In genomic region chr1:44327679-44328491, GRCh38 we compare ENCODE assay signal across 8 cellular contexts. TPM values are rescaled to one million over a fixed set of nuclear protein-coding genes. Genes with fewer than 3 reads are reported as not detected.
A peak's percentile ranks its signal among the peaks of the same experiment; 100 is the strongest.
DNase-seq lines count a peak whose midpoint lies in the region; ATAC-seq and TF ChIP-seq lines count a peak whose summit lies in the region.
"Had no signal": no experiment of that assay in that cellular context is flagged by ENCODE, and none has a peak within 500 bp of the region (broad histone marks: within the 10 kb centered on the region; RNA-seq: fewer than 3 reads in every experiment).

No MANE protein-coding gene starts in this region.

- no peak overlapping the region for H3K27ac Mint-ChIP-seq in activated T-cell treated with anti-CD3 and anti-CD28 coated beads, Interleukin-2, amount 50 U/mL, for 72 hours

- TF ChIP-seq EP300 in esophagus muscularis mucosa (IDR thresholded peaks at IDR 0.05): no peak

- DNase-seq in HK-2 (ENCODE audit: unreplicated experiment) (peak; percentile 97), NT2/D1 (ENCODE audit: low read depth, low spot score) (peak; percentile 85), esophagus muscularis mucosa (ENCODE audit: extremely low spot score) (peak; percentile 95), omental fat pad (ENCODE audit: low spot score) (peak; percentile 94)
- no peak for DNase-seq in activated T-cell treated with anti-CD3 and anti-CD28 coated beads, Interleukin-2, amount 50 U/mL, for 72 hours

- peaks cover 17% of the 10 kb centered on the region for H3K4me1 ChIP-seq in NT2/D1 (ENCODE audit: insufficient read depth, insufficient read length)
- H3K4me1 ChIP-seq in esophagus muscularis mucosa: peaks cover 20 to 23% (median 22%) of the 10 kb centered on the region in 4 donors

- peaks cover 3% of the 10 kb centered on the region for H3K4me1 Mint-ChIP-seq in activated T-cell treated with anti-CD3 and anti-CD28 coated beads, Interleukin-2, amount 50 U/mL, for 72 hours (ENCODE audit: low read depth)

- intact Hi-C loops in esophagus muscularis mucosa (cut with DNase I): no loop called here

- no peak overlapping the region for H3K4me3 Mint-ChIP-seq in activated T-cell treated with anti-CD3 and anti-CD28 coated beads, Interleukin-2, amount 50 U/mL, for 72 hours

- no peaks in the 10 kb centered on the region for H3K9me3 ChIP-seq in NT2/D1 (ENCODE audit: insufficient read depth, low read length)
- H3K9me3 ChIP-seq in esophagus muscularis mucosa: no peaks in the 10 kb centered on the region

- peaks cover 32% of the 10 kb centered on the region for H3K36me3 ChIP-seq in NT2/D1 (ENCODE audit: insufficient read depth, insufficient read length, low read length)
- H3K36me3 ChIP-seq in esophagus muscularis mucosa: peaks cover 0 to 32% (median 12%) of the 10 kb centered on the region in 4 donors

- H3K27me3 ChIP-seq in NT2/D1 (ENCODE audit: insufficient read depth, insufficient read length): peaks cover 3% of the 10 kb centered on the region
- H3K27me3 ChIP-seq in esophagus muscularis mucosa: no peaks in the 10 kb centered on the region

- TF ChIP-seq POLR2A in esophagus muscularis mucosa (IDR thresholded peaks at IDR 0.05; ENCODE audit: low read depth): no peak

- peak overlapping the region; percentile 16 to 62 (median 28) for H3K27ac ChIP-seq in esophagus muscularis mucosa (replicated peaks in 1 of 4)
- H3K27ac ChIP-seq: SK-N-MC had no signal

- H3K9ac ChIP-seq in NT2/D1 (ENCODE audit: insufficient read length, low read depth): no peak overlapping the region

- H3K4me3 ChIP-seq in NT2/D1 (ENCODE audit: insufficient read length, low read depth): no peak overlapping the region
- H3K4me3 ChIP-seq in esophagus muscularis mucosa: no peak overlapping the region
- H3K4me3 ChIP-seq: SK-N-MC had no signal

- ATAC-seq in omental fat pad (ENCODE audit: low FRiP score) (peak; percentile 98), HG03521 (IDR thresholded peaks at IDR 0.05; ENCODE audit: unreplicated experiment) (no peak), HG03469 (IDR thresholded peaks at IDR 0.05; ENCODE audit: unreplicated experiment) (no peak)
- ATAC-seq in activated T-cell treated with anti-CD3 and anti-CD28 coated beads, Interleukin-2, amount 50 U/mL, for 72 hours (replicated peaks in 1 of 2): no peak

- no peaks in the 10 kb centered on the region for H3K27me3 Mint-ChIP-seq in activated T-cell treated with anti-CD3 and anti-CD28 coated beads, Interleukin-2, amount 50 U/mL, for 72 hours (ENCODE audit: low read depth)

- WGBS in esophagus muscularis mucosa: 71% methylated on average over 8 of the region's 8 CpGs

- H3K9me3 Mint-ChIP-seq in activated T-cell treated with anti-CD3 and anti-CD28 coated beads, Interleukin-2, amount 50 U/mL, for 72 hours: no peaks in the 10 kb centered on the region

- no peak for TF ChIP-seq CTCF in esophagus muscularis mucosa (IDR thresholded peaks at IDR 0.05)
- TF ChIP-seq CTCF in omental fat pad (IDR thresholded peaks at IDR 0.05): no peak

- H3K36me3 Mint-ChIP-seq in activated T-cell treated with anti-CD3 and anti-CD28 coated beads, Interleukin-2, amount 50 U/mL, for 72 hours (ENCODE audit: insufficient read depth in 2 of 2): no peaks in the 10 kb centered on the region

RNA-seq across cellular contexts. Expression of gene ERI3, which starts 27.2 kb away (rescaled TPM):
- 10 to 100 TPM; 40.4 to 56.6 (median 47.0) TPM for total RNA-seq in esophagus muscularis mucosa
- total RNA-seq in omental fat pad: 10 to 100 TPM; 27.6 to 36.3 (median 31.2) TPM
- total RNA-seq in activated T-cell treated with anti-CD3 and anti-CD28 coated beads, Interleukin-2, amount 50 U/mL, for 72 hours: 10 to 100 TPM; 30.4 to 45.5 TPM

Comparison
In these comparisons a context has a peak if more than half of its experiments do, and no peak if none do; other contexts are left out.
1. DNase-seq: peak in HK-2 (single experiment), NT2/D1 (single experiment), esophagus muscularis mucosa (single experiment) and omental fat pad (single experiment); none in activated T-cell treated with anti-CD3 and anti-CD28 coated beads, Interleukin-2, amount 50 U/mL, for 72 hours (0 of 2).